Comparison of ENCODE assay signal across 9 cellular contexts in the genomic region with DNA sequence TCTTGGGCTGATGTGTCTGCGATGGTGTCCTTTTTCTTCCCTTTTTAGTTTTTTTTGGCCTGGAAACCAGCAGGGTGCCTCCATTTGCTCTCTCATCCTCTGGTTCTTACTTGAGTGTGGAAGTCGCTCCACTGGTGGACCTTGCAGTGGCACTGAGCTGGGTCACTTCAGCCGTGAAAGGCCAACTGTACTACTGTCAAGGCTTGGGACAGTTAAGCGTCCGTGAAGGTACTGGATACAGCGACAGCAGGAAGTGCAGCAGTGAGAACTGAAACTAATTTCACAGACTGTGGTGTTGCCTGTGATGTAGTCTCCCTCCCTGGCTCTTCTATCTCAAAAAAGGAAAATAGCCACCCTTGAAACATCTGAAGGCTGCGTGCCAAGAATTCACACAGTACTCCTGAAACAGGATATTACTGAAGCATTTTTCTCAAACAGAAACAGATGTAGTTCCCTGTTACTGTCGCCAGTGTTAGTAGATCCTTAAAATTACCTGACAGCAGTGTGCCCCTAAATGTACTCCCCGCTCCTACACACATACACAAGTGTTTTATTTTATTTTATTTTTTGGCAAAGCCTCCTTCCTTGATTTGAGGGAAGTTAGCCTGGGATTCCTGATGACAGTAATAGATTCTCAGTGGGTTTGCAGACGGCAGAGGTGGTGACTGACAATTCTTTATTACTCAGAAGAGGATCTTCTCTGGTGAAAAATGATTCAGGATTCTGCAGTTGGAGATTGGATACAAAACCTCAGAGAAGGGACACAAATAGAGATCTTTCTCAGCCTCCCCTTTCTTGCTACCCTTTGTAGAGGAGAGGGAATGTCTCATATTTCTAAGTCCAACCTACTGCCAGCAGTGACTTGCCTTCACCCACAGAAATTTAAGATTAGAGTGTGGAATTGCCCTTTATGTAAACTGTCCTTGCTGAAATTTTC. TPM values are rescaled to one million over a fixed set of nuclear protein-coding genes. Genes with fewer than 3 reads are reported as not detected.
DNase-seq lines count a peak whose midpoint lies in the region; ATAC-seq and TF ChIP-seq lines count a peak whose summit lies in the region.
"Had no signal": no experiment of that assay in that cellular context is flagged by ENCODE, and none has a peak within 500 bp of the region (broad histone marks: within the 10 kb centered on the region; RNA-seq: fewer than 3 reads in every experiment).

No MANE protein-coding gene starts in this region.

- DNase-seq in CD4-positive, alpha-beta memory T cell = peak; percentile 59 to 74 (median 66)
- DNase-seq in OCI-M1 (lab: John Stamatoyannopoulos, UW) = peak; percentile 86
- peak; percentile 52 for DNase-seq in MCF 10A (ENCODE audit: unreplicated experiment)
- peak; percentile 53 to 58 for DNase-seq in left colon
- DNase-seq in substantia nigra (lab: John Stamatoyannopoulos, UW) = peak in 22 of 49 donors; percentile 6 to 60 (median 30)
- no peak for DNase-seq in NCI-H82 treated with DMSO at 0.1 percent for 48 hours (lab: John Stamatoyannopoulos, UW; ENCODE audit: unreplicated experiment)

- H3K27me3 Mint-ChIP-seq in CD4-positive, alpha-beta memory T cell = no peaks in the 10 kb centered on the region
- no peaks in the 10 kb centered on the region for H3K27me3 Mint-ChIP-seq in MCF 10A (ENCODE audit: insufficient read depth, unreplicated experiment)

- peak overlapping the region; percentile 93 to 100 (median 100) for H3K27ac Mint-ChIP-seq in CD4-positive, alpha-beta memory T cell
- peak overlapping the region; percentile 36 for H3K27ac Mint-ChIP-seq in MCF 10A (ENCODE audit: low read depth, unreplicated experiment)

- CTCF ChIA-PET in CD4-positive, alpha-beta memory T cell (lab: Charles Lee; ENCODE audit: partially characterized antibody) = interaction anchor here (0.8 to 1.6 kb wide), 11 partner anchors 8 to 112 kb away, joined by 3 to 7 read pairs (median 3); no protein-coding TSS in a partner anchor
- CTCF ChIA-PET in MCF 10A (lab: Yijun Ruan, JAX) = interaction anchor here (0.5 to 2.4 kb wide), 9 partner anchors 15 to 118 kb away, joined by 3 to 6 read pairs (median 4); no protein-coding TSS in a partner anchor

- ATAC-seq in HG03342 (IDR thresholded peaks at IDR 0.05; ENCODE audit: unreplicated experiment) = peak; percentile 51
- peak; percentile 32 for ATAC-seq in left colon

- no peaks in the 10 kb centered on the region for H3K27me3 ChIP-seq in CD4-positive, alpha-beta memory T cell (ENCODE audit: insufficient read depth, low read length)

- peaks cover 0 to 15% of the 10 kb centered on the region in 2 donors for H3K36me3 Mint-ChIP-seq in CD4-positive, alpha-beta memory T cell
- H3K36me3 Mint-ChIP-seq in MCF 10A (ENCODE audit: insufficient read depth, unreplicated experiment) = peaks cover 6% of the 10 kb centered on the region

- no TSS peak for BruUV-seq in MCF 10A (replicated peaks; lab: Mats Ljungman, UMichigan)

- H3K9me3 Mint-ChIP-seq in CD4-positive, alpha-beta memory T cell = peaks cover 0 to 2% (median 0%) of the 10 kb centered on the region in 8 donors
- no peaks in the 10 kb centered on the region for H3K9me3 Mint-ChIP-seq in MCF 10A (ENCODE audit: unreplicated experiment)

- no peaks in the 10 kb centered on the region for H3K9me3 ChIP-seq in CD4-positive, alpha-beta memory T cell (ENCODE audit: control insufficient read depth in 1 of 2, low read length in 2 of 2)

- TF ChIP-seq CTCF in MCF 10A (IDR thresholded peaks at IDR 0.05; ENCODE audit: unreplicated experiment) = no peak

- intact Hi-C loops in CD4-positive, alpha-beta memory T cell (cut with micrococcal nuclease) = loop anchor here (1.0 to 2.0 kb wide), 3 partner anchors 10 to 57 kb away; no protein-coding TSS in a partner anchor
- intact Hi-C loops in MCF 10A (cut with micrococcal nuclease) (no loop called here), left colon (cut with DNase I, micrococcal nuclease) (no loop called here)

- H3K4me1 ChIP-seq in CD4-positive, alpha-beta memory T cell (ENCODE audit: insufficient read depth, low read length) = peaks cover 87% of the 10 kb centered on the region

- peak overlapping the region; percentile 37 to 59 for H3K4me3 ChIP-seq in CD4-positive, alpha-beta memory T cell (ENCODE audit: low read length in 2 of 2)

- no peaks in the 10 kb centered on the region for H3K36me3 ChIP-seq in CD4-positive, alpha-beta memory T cell (ENCODE audit: insufficient read depth, low read length)

- H3K4me1 Mint-ChIP-seq in CD4-positive, alpha-beta memory T cell = peaks cover 65 to 92% (median 80%) of the 10 kb centered on the region in 4 donors
- H3K4me1 Mint-ChIP-seq in MCF 10A (ENCODE audit: insufficient read depth, unreplicated experiment) = peaks cover 64% of the 10 kb centered on the region

- H3K4me3 Mint-ChIP-seq in CD4-positive, alpha-beta memory T cell = peak overlapping the region; percentile 90 to 99 (median 97)
- peak overlapping the region; percentile 58 for H3K4me3 Mint-ChIP-seq in MCF 10A (ENCODE audit: unreplicated experiment)

- H3K27ac ChIP-seq in CD4-positive, alpha-beta memory T cell (ENCODE audit: low read depth, low read length) = peak overlapping the region; percentile 83
- peak overlapping the region; percentile 70 for H3K27ac ChIP-seq in substantia nigra (ENCODE audit: low read depth, low read length, poor library complexity, severe bottlenecking)

- TF ChIP-seq POLR2A in GM19099 (IDR thresholded peaks at IDR 0.05; ENCODE audit: extremely low read depth, insufficient read length, low read depth) = peak; percentile 49

- POLR2A ChIA-PET in CD4-positive, alpha-beta memory T cell (lab: Charles Lee; ENCODE audit: partially characterized antibody) = interaction anchor here (1.3 to 14.5 kb wide), 6 partner anchors 14 to 158 kb away, joined by 4 to 279 read pairs (median 42); a partner anchor contains a TSS
- POLR2A ChIA-PET in MCF 10A (lab: Yijun Ruan, JAX) = interaction anchor here (0.6 to 1.8 kb wide), 8 partner anchors 11 to 102 kb away, joined by 3 to 9 read pairs (median 3); no protein-coding TSS in a partner anchor

RNA-seq across cellular contexts. Expression of a gene that starts 4.3 kb away (rescaled TPM):
- 10 to 100 TPM; 61.5 to 62.0 TPM for total RNA-seq in CD4-positive, alpha-beta memory T cell
- 10 to 100 TPM in 1 of 2 donors, 1 to 10 TPM in 1; 4.8 to 10.8 TPM for polyA plus RNA-seq in CD4-positive, alpha-beta memory T cell
- total RNA-seq in MCF 10A (2022) (27.7 and 32.1 TPM in 2 replicates), left colon (10 to 100 TPM; 73.8 to 98.9 TPM)

RNA-seq across cellular contexts. Expression of a gene that starts 41.1 kb away (rescaled TPM):
- not detected for total RNA-seq in CD4-positive, alpha-beta memory T cell
- polyA plus RNA-seq in CD4-positive, alpha-beta memory T cell = not detected
- total RNA-seq in MCF 10A (2022) = not detected in 2 replicates
- total RNA-seq in left colon = not detected
- total RNA-seq: NCI-H460 had no signal
